ENCODE assay signal across 1 cellular context in the genomic region with DNA sequence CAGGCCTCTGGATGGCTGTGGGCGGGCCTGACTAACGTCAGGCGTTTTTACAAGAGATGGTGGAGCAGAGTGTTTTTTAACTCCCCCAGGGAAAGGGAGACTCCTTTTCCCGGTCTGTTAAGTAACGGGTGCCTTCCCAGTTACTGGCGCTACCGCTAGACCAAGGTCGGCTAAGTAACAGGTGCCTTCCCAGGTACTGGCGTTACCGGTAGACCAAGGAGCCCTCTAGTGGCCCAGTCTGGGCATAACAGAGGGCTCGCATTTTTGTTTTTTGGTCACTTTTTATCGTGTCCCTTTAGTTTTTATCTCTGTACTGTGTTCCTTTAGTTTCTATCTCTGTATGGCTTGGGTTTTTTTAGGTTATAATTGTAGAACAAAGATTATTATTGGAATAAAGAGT.
TF ChIP-seq lines count a peak whose summit lies in the region.

No MANE protein-coding gene starts in this region.

TF ChIP-seq in GM23338, 12 proteins besides CTCF, POLR2A, EP300 and RAD21 (continued from another document):
- TF ChIP-seq, protein P1, sequence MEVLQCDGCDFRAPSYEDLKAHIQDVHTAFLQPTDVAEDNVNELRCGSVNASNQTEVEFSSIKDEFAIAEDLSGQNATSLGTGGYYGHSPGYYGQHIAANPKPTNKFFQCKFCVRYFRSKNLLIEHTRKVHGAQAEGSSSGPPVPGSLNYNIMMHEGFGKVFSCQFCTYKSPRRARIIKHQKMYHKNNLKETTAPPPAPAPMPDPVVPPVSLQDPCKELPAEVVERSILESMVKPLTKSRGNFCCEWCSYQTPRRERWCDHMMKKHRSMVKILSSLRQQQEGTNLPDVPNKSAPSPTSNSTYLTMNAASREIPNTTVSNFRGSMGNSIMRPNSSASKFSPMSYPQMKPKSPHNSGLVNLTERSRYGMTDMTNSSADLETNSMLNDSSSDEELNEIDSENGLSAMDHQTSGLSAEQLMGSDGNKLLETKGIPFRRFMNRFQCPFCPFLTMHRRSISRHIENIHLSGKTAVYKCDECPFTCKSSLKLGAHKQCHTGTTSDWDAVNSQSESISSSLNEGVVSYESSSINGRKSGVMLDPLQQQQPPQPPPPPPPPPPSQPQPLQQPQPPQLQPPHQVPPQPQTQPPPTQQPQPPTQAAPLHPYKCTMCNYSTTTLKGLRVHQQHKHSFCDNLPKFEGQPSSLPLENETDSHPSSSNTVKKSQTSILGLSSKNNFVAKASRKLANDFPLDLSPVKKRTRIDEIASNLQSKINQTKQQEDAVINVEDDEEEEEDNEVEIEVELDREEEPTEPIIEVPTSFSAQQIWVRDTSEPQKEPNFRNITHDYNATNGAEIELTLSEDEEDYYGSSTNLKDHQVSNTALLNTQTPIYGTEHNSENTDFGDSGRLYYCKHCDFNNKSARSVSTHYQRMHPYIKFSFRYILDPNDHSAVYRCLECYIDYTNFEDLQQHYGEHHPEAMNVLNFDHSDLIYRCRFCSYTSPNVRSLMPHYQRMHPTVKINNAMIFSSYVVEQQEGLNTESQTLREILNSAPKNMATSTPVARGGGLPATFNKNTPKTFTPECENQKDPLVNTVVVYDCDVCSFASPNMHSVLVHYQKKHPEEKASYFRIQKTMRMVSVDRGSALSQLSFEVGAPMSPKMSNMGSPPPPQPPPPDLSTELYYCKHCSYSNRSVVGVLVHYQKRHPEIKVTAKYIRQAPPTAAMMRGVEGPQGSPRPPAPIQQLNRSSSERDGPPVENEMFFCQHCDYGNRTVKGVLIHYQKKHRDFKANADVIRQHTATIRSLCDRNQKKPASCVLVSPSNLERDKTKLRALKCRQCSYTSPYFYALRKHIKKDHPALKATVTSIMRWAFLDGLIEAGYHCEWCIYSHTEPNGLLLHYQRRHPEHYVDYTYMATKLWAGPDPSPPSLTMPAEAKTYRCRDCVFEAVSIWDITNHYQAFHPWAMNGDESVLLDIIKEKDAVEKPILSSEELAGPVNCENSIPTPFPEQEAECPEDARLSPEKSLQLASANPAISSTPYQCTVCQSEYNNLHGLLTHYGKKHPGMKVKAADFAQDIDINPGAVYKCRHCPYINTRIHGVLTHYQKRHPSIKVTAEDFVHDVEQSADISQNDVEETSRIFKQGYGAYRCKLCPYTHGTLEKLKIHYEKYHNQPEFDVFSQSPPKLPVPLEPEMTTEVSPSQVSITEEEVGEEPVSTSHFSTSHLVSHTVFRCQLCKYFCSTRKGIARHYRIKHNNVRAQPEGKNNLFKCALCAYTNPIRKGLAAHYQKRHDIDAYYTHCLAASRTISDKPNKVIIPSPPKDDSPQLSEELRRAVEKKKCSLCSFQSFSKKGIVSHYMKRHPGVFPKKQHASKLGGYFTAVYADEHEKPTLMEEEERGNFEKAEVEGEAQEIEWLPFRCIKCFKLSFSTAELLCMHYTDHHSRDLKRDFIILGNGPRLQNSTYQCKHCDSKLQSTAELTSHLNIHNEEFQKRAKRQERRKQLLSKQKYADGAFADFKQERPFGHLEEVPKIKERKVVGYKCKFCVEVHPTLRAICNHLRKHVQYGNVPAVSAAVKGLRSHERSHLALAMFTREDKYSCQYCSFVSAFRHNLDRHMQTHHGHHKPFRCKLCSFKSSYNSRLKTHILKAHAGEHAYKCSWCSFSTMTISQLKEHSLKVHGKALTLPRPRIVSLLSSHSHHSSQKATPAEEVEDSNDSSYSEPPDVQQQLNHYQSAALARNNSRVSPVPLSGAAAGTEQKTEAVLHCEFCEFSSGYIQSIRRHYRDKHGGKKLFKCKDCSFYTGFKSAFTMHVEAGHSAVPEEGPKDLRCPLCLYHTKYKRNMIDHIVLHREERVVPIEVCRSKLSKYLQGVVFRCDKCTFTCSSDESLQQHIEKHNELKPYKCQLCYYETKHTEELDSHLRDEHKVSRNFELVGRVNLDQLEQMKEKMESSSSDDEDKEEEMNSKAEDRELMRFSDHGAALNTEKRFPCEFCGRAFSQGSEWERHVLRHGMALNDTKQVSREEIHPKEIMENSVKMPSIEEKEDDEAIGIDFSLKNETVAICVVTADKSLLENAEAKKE (CRISPR knock-in tag; IDR thresholded peaks at IDR 0.05): no peak
- TF ChIP-seq POLR2AphosphoS5 (IDR thresholded peaks at IDR 0.05; ENCODE audit: low read depth): no peak
- no peak for TF ChIP-seq EZH2 (IDR thresholded peaks at IDR 0.05; ENCODE audit: low read depth, unreplicated experiment)
- no peak for TF ChIP-seq STAT1 (IDR thresholded peaks at IDR 0.05; ENCODE audit: unreplicated experiment)
